In genomic region chr4:7281316-7282093, GRCh38 we compare ENCODE assay signal across 14 cellular contexts.
DNase-seq lines count a peak whose midpoint lies in the region; ATAC-seq, FAIRE-seq and TF ChIP-seq lines count a peak whose summit lies in the region.
"Had no signal": no experiment of that assay in that cellular context is flagged by ENCODE, and none has a peak within 500 bp of the region (broad histone marks: within the 10 kb centered on the region; RNA-seq: fewer than 3 reads in every experiment).

No MANE protein-coding gene starts in this region.

- dilution Hi-C loops in keratinocyte (cut with MboI; ENCODE audit: extremely low pct_ligation_motif_present, low sequenced_read_pairs): no loop called here

- peak overlapping the region; percentile 59 for H3K4me2 ChIP-seq in keratinocyte (ENCODE audit: control insufficient read depth, extremely low read depth, insufficient read depth, low read depth, low read length)

- H3K27ac ChIP-seq in keratinocyte (ENCODE audit: control insufficient read depth, insufficient read depth, low read length): peak overlapping the region; percentile 31
- H3K27ac ChIP-seq: SJCRH30 had no signal

- peaks cover 3% of the 10 kb centered on the region for H3K4me1 ChIP-seq in adipocyte (ENCODE audit: control insufficient read depth, insufficient read depth, low read length)
- H3K4me1 ChIP-seq in keratinocyte (ENCODE audit: control insufficient read depth, extremely low read depth, insufficient read depth, low read length): peaks cover 27% of the 10 kb centered on the region

- no peaks in the 10 kb centered on the region for H3K36me3 ChIP-seq in adipocyte (ENCODE audit: control insufficient read depth, insufficient read depth, low read length, severe bottlenecking)
- H3K36me3 ChIP-seq in keratinocyte (ENCODE audit: control insufficient read depth in 2 of 2, extremely low read depth in 1 of 2, insufficient read depth in 2 of 2, low read length in 2 of 2): no peaks in the 10 kb centered on the region
- H3K36me3 ChIP-seq: BE2C, SJCRH30 had no signal

- intact Hi-C loops in posterior vena cava (cut with DNase I): loop anchor here in 1 of 2 donors (2.0 kb wide), 1 partner anchor 29 kb away; no protein-coding TSS in a partner anchor

- H3K9me3 ChIP-seq in adipocyte (ENCODE audit: control insufficient read depth, low read length) (no peaks in the 10 kb centered on the region), keratinocyte (ENCODE audit: control insufficient read depth, low read depth, low read length) (no peaks in the 10 kb centered on the region)
- H3K9me3 ChIP-seq: BE2C, SJCRH30 had no signal

- TF ChIP-seq CTCF in keratinocyte (optimal IDR thresholded peaks at IDR 0.05 in 1 of 3, IDR thresholded peaks at IDR 0.05 in 1 of 3, conservative IDR thresholded peaks at IDR 0.05 in 1 of 3; ENCODE audit: extremely low read depth in 1 of 3, insufficient read depth in 2 of 3, low read length in 3 of 3): no peak

- DNase-seq in AG08395 (ENCODE audit: low spot score) (peak; percentile 74), EL (peak; percentile 17), adipocyte (ENCODE audit: low read depth) (peak; percentile 21), keratinocyte (ENCODE audit: low read depth, low spot score) (no peak), NCI-H2081 (lab: John Stamatoyannopoulos, UW) (no peak), posterior vena cava (ENCODE audit: low spot score) (no peak)
- DNase-seq in activated CD8-positive, alpha-beta memory T cell treated with anti-CD3 and anti-CD28 coated beads, Interleukin-2, amount 50 U/mL, for 4 hours: no peak
- DNase-seq: CD8-positive, alpha-beta memory T cell; HCEC 1CT; NCI-H1048; SW 1271 had no signal

- ATAC-seq in HG02885 (IDR thresholded peaks at IDR 0.05; ENCODE audit: poor library complexity, unreplicated experiment): no peak

- H4K20me1 ChIP-seq in keratinocyte (ENCODE audit: control insufficient read depth, extremely low read depth, insufficient read depth, low read length): no peaks in the 10 kb centered on the region

- H3K27me3 ChIP-seq in adipocyte (replicated peaks; ENCODE audit: control insufficient read depth, insufficient read depth, low read length) (peaks cover 16% of the 10 kb centered on the region), keratinocyte (ENCODE audit: control insufficient read depth, extremely low read depth, insufficient read depth, low read length) (peaks cover 41% of the 10 kb centered on the region)
- H3K27me3 ChIP-seq: BE2C, SJCRH30 had no signal

- no peaks in the 10 kb centered on the region for H3K79me2 ChIP-seq in keratinocyte (ENCODE audit: control insufficient read depth, insufficient read depth, low read length)

- H3K9ac ChIP-seq in adipocyte (ENCODE audit: low read length) (no peak overlapping the region), keratinocyte (ENCODE audit: control insufficient read depth, extremely low read depth, insufficient read depth, low read length) (peak overlapping the region; percentile 6)

- no peak overlapping the region for H2AFZ ChIP-seq in keratinocyte (ENCODE audit: control insufficient read depth, low read length)

- no peaks in the 10 kb centered on the region for H3K9me1 ChIP-seq in keratinocyte (ENCODE audit: control insufficient read depth, extremely low read depth, insufficient read depth, low read length)

- FAIRE-seq in keratinocyte (lab: Jason Lieb, UNC): no peak

- H3K4me3 ChIP-seq in adipocyte (ENCODE audit: low read length): no peak overlapping the region
- peak overlapping the region in 1 of 3 experiments; percentile 21 for H3K4me3 ChIP-seq in keratinocyte (ENCODE audit: control insufficient read depth in 2 of 3, extremely low read depth in 1 of 3, insufficient read depth in 2 of 3, low read depth in 1 of 3, low read length in 3 of 3)
- H3K4me3 ChIP-seq: SJCRH30 had no signal

Comparison
In these comparisons a context has a peak if more than half of its experiments do, and no peak if none do; other contexts are left out.
1. DNase-seq: peak in AG08395 (single experiment), EL (single experiment) and adipocyte (single experiment); none in keratinocyte (single experiment), activated CD8-positive, alpha-beta memory T cell treated with anti-CD3 and anti-CD28 coated beads, Interleukin-2, amount 50 U/mL, for 4 hours (single experiment), NCI-H2081 (0 of 2) and posterior vena cava (single experiment).